1 cellular context compared by ENCODE assay signal in the genomic region with DNA sequence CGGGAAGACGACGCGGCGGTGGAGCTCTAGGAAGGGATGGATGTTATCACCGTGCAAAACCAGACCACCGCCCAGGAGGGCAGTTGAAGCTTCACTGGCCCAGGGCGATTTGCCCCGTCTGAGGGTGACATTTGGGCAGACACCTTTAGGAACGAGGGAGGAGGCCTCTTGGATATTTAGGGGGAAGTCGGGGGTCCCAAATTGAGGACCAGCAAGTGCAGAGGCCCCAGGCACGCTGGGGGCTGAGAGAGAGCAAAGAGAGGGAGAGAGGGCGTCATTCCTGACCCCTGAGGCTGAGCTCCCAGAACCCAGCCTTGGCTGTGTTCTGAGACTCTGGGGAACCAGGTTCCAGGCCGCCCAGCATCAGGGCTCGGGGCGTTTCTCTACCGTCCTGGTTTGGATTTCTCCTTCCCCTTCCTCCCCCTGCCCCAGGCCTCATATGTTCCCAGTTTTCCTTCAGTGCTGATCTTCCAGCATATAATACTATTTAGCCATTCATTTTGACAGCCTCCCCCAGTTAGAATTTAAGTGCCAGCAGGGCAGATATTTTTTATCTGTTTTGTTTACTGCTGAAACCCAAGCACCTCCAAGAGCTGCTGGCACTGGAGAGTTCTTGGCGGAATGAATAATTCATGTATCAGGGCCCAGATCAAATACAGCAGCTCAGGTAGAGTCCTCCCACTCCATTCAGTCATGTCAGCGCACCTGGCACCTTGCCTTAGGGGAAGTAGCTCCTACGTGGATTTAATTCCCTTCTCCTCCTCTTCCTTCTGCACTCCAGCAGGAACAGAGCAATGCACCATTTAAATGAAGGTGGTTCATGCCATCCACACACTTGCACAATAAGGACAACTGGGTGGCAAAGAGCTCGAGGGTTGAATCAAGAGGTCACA.
TF ChIP-seq lines count a peak whose summit lies in the region.

No MANE protein-coding gene starts in this region.

TF ChIP-seq in WTC11, 78 proteins besides CTCF, POLR2A, EP300 and RAD21 (continued from another document):
- TF ChIP-seq, protein P1, sequence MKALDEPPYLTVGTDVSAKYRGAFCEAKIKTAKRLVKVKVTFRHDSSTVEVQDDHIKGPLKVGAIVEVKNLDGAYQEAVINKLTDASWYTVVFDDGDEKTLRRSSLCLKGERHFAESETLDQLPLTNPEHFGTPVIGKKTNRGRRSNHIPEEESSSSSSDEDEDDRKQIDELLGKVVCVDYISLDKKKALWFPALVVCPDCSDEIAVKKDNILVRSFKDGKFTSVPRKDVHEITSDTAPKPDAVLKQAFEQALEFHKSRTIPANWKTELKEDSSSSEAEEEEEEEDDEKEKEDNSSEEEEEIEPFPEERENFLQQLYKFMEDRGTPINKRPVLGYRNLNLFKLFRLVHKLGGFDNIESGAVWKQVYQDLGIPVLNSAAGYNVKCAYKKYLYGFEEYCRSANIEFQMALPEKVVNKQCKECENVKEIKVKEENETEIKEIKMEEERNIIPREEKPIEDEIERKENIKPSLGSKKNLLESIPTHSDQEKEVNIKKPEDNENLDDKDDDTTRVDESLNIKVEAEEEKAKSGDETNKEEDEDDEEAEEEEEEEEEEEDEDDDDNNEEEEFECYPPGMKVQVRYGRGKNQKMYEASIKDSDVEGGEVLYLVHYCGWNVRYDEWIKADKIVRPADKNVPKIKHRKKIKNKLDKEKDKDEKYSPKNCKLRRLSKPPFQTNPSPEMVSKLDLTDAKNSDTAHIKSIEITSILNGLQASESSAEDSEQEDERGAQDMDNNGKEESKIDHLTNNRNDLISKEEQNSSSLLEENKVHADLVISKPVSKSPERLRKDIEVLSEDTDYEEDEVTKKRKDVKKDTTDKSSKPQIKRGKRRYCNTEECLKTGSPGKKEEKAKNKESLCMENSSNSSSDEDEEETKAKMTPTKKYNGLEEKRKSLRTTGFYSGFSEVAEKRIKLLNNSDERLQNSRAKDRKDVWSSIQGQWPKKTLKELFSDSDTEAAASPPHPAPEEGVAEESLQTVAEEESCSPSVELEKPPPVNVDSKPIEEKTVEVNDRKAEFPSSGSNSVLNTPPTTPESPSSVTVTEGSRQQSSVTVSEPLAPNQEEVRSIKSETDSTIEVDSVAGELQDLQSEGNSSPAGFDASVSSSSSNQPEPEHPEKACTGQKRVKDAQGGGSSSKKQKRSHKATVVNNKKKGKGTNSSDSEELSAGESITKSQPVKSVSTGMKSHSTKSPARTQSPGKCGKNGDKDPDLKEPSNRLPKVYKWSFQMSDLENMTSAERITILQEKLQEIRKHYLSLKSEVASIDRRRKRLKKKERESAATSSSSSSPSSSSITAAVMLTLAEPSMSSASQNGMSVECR (CRISPR knock-in tag; IDR thresholded peaks at IDR 0.05; ENCODE audit: borderline replicate concordance): no peak
- TF ChIP-seq NFATC4 (CRISPR knock-in tag; IDR thresholded peaks at IDR 0.05): no peak
- TF ChIP-seq, protein P2, sequence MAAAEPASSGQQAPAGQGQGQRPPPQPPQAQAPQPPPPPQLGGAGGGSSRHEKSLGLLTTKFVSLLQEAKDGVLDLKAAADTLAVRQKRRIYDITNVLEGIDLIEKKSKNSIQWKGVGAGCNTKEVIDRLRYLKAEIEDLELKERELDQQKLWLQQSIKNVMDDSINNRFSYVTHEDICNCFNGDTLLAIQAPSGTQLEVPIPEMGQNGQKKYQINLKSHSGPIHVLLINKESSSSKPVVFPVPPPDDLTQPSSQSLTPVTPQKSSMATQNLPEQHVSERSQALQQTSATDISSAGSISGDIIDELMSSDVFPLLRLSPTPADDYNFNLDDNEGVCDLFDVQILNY (CRISPR knock-in tag; IDR thresholded peaks at IDR 0.05): no peak
- peak; percentile 12; the same call in 1 of the 2 replicates for TF ChIP-seq TP53 (CRISPR knock-in tag; IDR thresholded peaks at IDR 0.05)
- TF ChIP-seq NR3C1 (CRISPR knock-in tag; conservative IDR thresholded peaks at IDR 0.05; ENCODE audit: low read depth): no peak
- TF ChIP-seq ETV6 (CRISPR knock-in tag; IDR thresholded peaks at IDR 0.05): no peak
TF ChIP-seq in WTC11: peak in this region for 1.
